13 cellular contexts compared by ENCODE assay signal in the genomic region with DNA sequence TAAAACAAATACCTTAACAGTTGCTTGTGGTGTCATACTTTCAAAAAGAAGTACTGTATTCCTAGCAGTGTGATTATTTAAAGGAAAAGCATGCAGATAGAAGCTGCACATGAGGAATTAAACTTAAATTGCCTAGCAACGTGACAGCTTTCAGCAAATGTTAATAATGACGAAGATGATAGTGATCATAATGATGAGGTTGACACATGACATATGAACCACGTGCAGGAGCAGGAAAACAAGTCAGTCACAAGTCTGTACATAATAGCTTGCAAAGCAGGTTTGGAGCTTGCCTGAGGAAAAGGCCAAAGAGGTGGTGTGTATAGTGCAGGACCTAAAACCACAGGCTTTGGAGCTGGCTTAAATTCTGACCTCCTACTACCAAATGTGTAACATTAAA.
"Had no signal": no experiment of that assay in that cellular context is flagged by ENCODE, and none has a peak within 500 bp of the region (broad histone marks: within the 10 kb centered on the region; RNA-seq: fewer than 3 reads in every experiment).

No MANE protein-coding gene starts in this region.

- H3K4me3 ChIP-seq: breast epithelium, dorsolateral prefrontal cortex, heart left ventricle, left lung, skin epidermis, transverse colon had no signal

- H3K27ac ChIP-seq: dorsolateral prefrontal cortex, heart left ventricle, left lung, transverse colon had no signal

- H3K27me3 ChIP-seq: breast epithelium, dorsolateral prefrontal cortex, heart left ventricle, left lung, transverse colon had no signal

- H3K4me1 ChIP-seq: breast epithelium, heart left ventricle, left lung, transverse colon had no signal

- H3K9me3 ChIP-seq: breast epithelium, heart left ventricle, left lung, transverse colon had no signal

- H3K36me3 ChIP-seq: breast epithelium, heart left ventricle, left lung, transverse colon had no signal

- DNase-seq: activated CD4-positive, alpha-beta T cell treated with anti-CD3 and anti-CD28 coated beads for 48 hours; activated CD8-positive, alpha-beta T cell treated with anti-CD3 and anti-CD28 coated beads, Interleukin-2, amount 10 ng/mL, durations not matched to agents 7 days and 5 days; activated naive CD4-positive, alpha-beta T cell; aorta; dorsolateral prefrontal cortex; heart left ventricle; left lung; mesenchymal stem cell; transverse colon had no signal

- FAIRE-seq: frontal cortex had no signal

- ATAC-seq: activated CD8-positive, alpha-beta T cell treated with anti-CD3 and anti-CD28 coated beads, Interleukin-2, amount 10 ng/mL, durations not matched to agents 7 days and 5 days; heart left ventricle; left lung; stimulated activated memory B cell treated with anti-CD40 and anti-IgM and Interleukin-4, amounts not matched to agents 10 μg/mL and 1 μg/mL and 100 μg/mL, for 72 hours had no signal
